ENCODE assay signal across 13 cellular contexts in the genomic region with DNA sequence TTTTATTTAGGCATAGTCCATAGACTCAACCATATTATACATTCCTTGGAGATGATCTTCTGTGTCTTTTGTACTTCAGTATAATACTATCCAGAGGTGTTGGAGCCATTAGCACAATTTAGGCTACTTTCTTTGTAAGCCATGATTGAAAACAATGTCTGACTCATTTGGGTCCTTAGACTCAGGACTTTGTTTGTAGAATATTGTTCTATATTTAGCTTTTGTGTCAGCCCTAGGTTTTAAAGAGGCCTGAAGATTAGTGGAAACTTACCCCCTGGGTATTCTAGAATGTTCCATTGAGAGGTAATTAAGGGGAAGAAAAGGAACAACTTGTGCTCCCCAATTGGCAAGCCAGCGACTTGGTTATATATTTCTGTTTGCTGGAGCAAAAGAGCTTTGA.
DNase-seq lines count a peak whose midpoint lies in the region; ATAC-seq and TF ChIP-seq lines count a peak whose summit lies in the region.
"Had no signal": no experiment of that assay in that cellular context is flagged by ENCODE, and none has a peak within 500 bp of the region (broad histone marks: within the 10 kb centered on the region; RNA-seq: fewer than 3 reads in every experiment).

No MANE protein-coding gene starts in this region.

- H3K4me2 ChIP-seq in KMS-11 = peak overlapping the region; percentile 63

- TF ChIP-seq EP300 in esophagus muscularis mucosa (IDR thresholded peaks at IDR 0.05) = no peak

- no peak for TF ChIP-seq CTCF in KMS-11 (conservative IDR thresholded peaks at IDR 0.05; ENCODE audit: low read depth, low read length)
- no peak for TF ChIP-seq CTCF in esophagus muscularis mucosa (IDR thresholded peaks at IDR 0.05)
- TF ChIP-seq CTCF in WERI-Rb-1 (IDR thresholded peaks at IDR 0.05; ENCODE audit: low read depth, low read length) = no peak

- intact Hi-C loops in esophagus muscularis mucosa (cut with DNase I) = loop anchor here (5.0 kb wide), 2 partner anchors 55 to 350 kb away; no protein-coding TSS in a partner anchor

- H3K9ac ChIP-seq in KMS-11 = no peak overlapping the region

- H3K27ac ChIP-seq in KMS-11 (peak overlapping the region; percentile 47; the same call in 1 of the 2 replicates), esophagus muscularis mucosa (replicated peaks in 1 of 4) (peak overlapping the region; percentile 28 to 69 (median 46)), WERI-Rb-1 (no peak overlapping the region)
- H3K27ac ChIP-seq: SK-N-MC had no signal

- DNase-seq in EH (ENCODE audit: low read depth) = peak; percentile 60
- no peak for DNase-seq in esophagus muscularis mucosa (ENCODE audit: extremely low spot score)
- peak; percentile 4 for DNase-seq in putamen (ENCODE audit: low spot score)
- no peak for DNase-seq in WERI-Rb-1
- DNase-seq in DMS114 treated with DMSO at 0.1 percent for 48 hours (lab: John Stamatoyannopoulos, UW; ENCODE audit: unreplicated experiment) = no peak
- DNase-seq in hypothalamus (lab: John Stamatoyannopoulos, UW) = no peak
- DNase-seq: activated CD4-positive, alpha-beta T cell treated with anti-CD3 and anti-CD28 coated beads for 1 hour; CD4-positive, alpha-beta T cell; stimulated activated CD4-positive, alpha-beta T cell treated with anti-CD3 and anti-CD28 coated beads, Interleukin-4, amount 100 ng/mL, for 1 hour had no signal

- H2AFZ ChIP-seq in KMS-11 (ENCODE audit: low read depth) = peak overlapping the region; percentile 91

- no peak overlapping the region for H3K4me3 ChIP-seq in KMS-11 (IDR thresholded peaks at IDR 0.05; ENCODE audit: insufficient read depth, low read depth, low read length)
- peak overlapping the region in 2 of 4 donors; percentile 18 to 28 for H3K4me3 ChIP-seq in esophagus muscularis mucosa
- no peak overlapping the region for H3K4me3 ChIP-seq in WERI-Rb-1 (ENCODE audit: low read depth, low read length)
- H3K4me3 ChIP-seq: MG63, SK-N-MC had no signal

- H3K36me3 ChIP-seq in KMS-11 (ENCODE audit: insufficient read depth) (no peaks in the 10 kb centered on the region), esophagus muscularis mucosa (no peaks in the 10 kb centered on the region), WERI-Rb-1 (no peaks in the 10 kb centered on the region)
- H3K36me3 ChIP-seq: MG63 had no signal

- H3K27me3 ChIP-seq in KMS-11 (ENCODE audit: insufficient read depth, low read depth) (no peaks in the 10 kb centered on the region), esophagus muscularis mucosa (no peaks in the 10 kb centered on the region), WERI-Rb-1 (ENCODE audit: insufficient read depth, low read depth, severe bottlenecking) (peaks cover 9% of the 10 kb centered on the region)
- H3K27me3 ChIP-seq: MG63 had no signal

- TF ChIP-seq POLR2A in esophagus muscularis mucosa (IDR thresholded peaks at IDR 0.05; ENCODE audit: low read depth) = no peak

- H3K79me2 ChIP-seq in KMS-11 (ENCODE audit: insufficient read depth, low read depth) = no peaks in the 10 kb centered on the region

- H4K20me1 ChIP-seq in KMS-11 (ENCODE audit: insufficient read depth) = no peaks in the 10 kb centered on the region

- H3K4me1 ChIP-seq in KMS-11 (ENCODE audit: low read depth, poor library complexity, severe bottlenecking) (peaks cover 41% of the 10 kb centered on the region), esophagus muscularis mucosa (peaks cover 0 to 36% (median 29%) of the 10 kb centered on the region in 4 donors)

- H3K9me3 ChIP-seq in esophagus muscularis mucosa (no peaks in the 10 kb centered on the region), WERI-Rb-1 (ENCODE audit: severe bottlenecking) (no peaks in the 10 kb centered on the region)
- H3K9me3 ChIP-seq: MG63 had no signal

- ATAC-seq in GM21576 (IDR thresholded peaks at IDR 0.05; ENCODE audit: unreplicated experiment) = no peak

- WGBS in esophagus muscularis mucosa = 35% methylated on average over 1 of the region's 1 CpG

Comparison
In these comparisons a context has a peak if more than half of its experiments do, and no peak if none do; other contexts are left out.
1. DNase-seq: peak in EH (single experiment) and putamen (single experiment); none in esophagus muscularis mucosa (single experiment), WERI-Rb-1 (single experiment), DMS114 treated with DMSO at 0.1 percent for 48 hours (single experiment) and hypothalamus (0 of 51).